In genomic region chr4:14265651-14266050, GRCh38 we compare ENCODE assay signal across 18 cellular contexts.
DNase-seq lines count a peak whose midpoint lies in the region; ATAC-seq and TF ChIP-seq lines count a peak whose summit lies in the region.
"Had no signal": no experiment of that assay in that cellular context is flagged by ENCODE, and none has a peak within 500 bp of the region (broad histone marks: within the 10 kb centered on the region; RNA-seq: fewer than 3 reads in every experiment).

No MANE protein-coding gene starts in this region.

- no peaks in the 10 kb centered on the region for H3K36me3 ChIP-seq in PC-3 (ENCODE audit: low read depth, low read length)

- POLR2A ChIA-PET in PC-3 (lab: Charles Lee; ENCODE audit: unreplicated experiment), result no interaction called here

- no peak overlapping the region for H2AFZ ChIP-seq in PC-3 (ENCODE audit: low read length)
- H2AFZ ChIP-seq: GM23338 had no signal

- H4K20me1 ChIP-seq in PC-3 (ENCODE audit: low read length), result no peaks in the 10 kb centered on the region

- H3K9me2 ChIP-seq in PC-3 (replicated peaks; ENCODE audit: low read length), result no peaks in the 10 kb centered on the region

- no peak for ATAC-seq in PC-3
- ATAC-seq: A549, GM23338, HepG2 had no signal

- H3K27me3 ChIP-seq in PC-3 (ENCODE audit: low read length), result no peaks in the 10 kb centered on the region

- no peak overlapping the region for H3K4me3 ChIP-seq in PC-3 (ENCODE audit: low read length)
- H3K4me3 ChIP-seq: A549, GM23338 had no signal

- H3K9me3 ChIP-seq in PC-3 (ENCODE audit: low read length), result no peaks in the 10 kb centered on the region
- H3K9me3 ChIP-seq: A549, Caco-2 had no signal

- no peak overlapping the region for H3K9ac ChIP-seq in PC-3 (ENCODE audit: low read length)

- DNase-seq in PC-3 (peak; percentile 4), dermis blood vessel endothelial cell (peak; percentile 62), lung microvascular endothelial cell (ENCODE audit: low read depth in 2 of 2) (peak; percentile 0 to 79), HT-29 (ENCODE audit: low spot score) (no peak), DMS 273 (lab: John Stamatoyannopoulos, UW; ENCODE audit: unreplicated experiment) (no peak)
- no peak for DNase-seq in activated CD4-positive, alpha-beta T cell treated with anti-CD3 and anti-CD28 coated beads, Interleukin-2, amount 50 U/mL, for 4 hours
- DNase-seq: AML-193; Caco-2; CD4-positive, alpha-beta T cell; DMS153; DMS79; GDM1; HCEC 1CT had no signal

- no peaks in the 10 kb centered on the region for H3K79me2 ChIP-seq in PC-3 (ENCODE audit: low read length)

- no peak for TF ChIP-seq CTCF in PC-3 (conservative IDR thresholded peaks at IDR 0.05; ENCODE audit: low read depth, low read length)

- intact Hi-C loops in PC-3 (cut with micrococcal nuclease), result no loop called here

- CTCF ChIA-PET in PC-3 (lab: Charles Lee), result no interaction called here

- no peak overlapping the region for H3K27ac ChIP-seq in PC-3 (ENCODE audit: low read length)
- H3K27ac ChIP-seq: A549, C4-2B, HL-60 had no signal

- no peaks in the 10 kb centered on the region for H3K4me1 ChIP-seq in PC-3 (ENCODE audit: insufficient read depth, low read length)
- H3K4me1 ChIP-seq: A549, Caco-2 had no signal

- H3F3A ChIP-seq in PC-3 (ENCODE audit: low read length, unreplicated experiment), result no peaks in the 10 kb centered on the region

- BruUV-seq in PC-3 (replicated peaks; lab: Mats Ljungman, UMichigan), result no TSS peak

- H3K4me2 ChIP-seq in PC-3 (ENCODE audit: low read length), result no peak overlapping the region
- H3K4me2 ChIP-seq: A549, GM23338 had no signal

Comparison
In these comparisons a context has a peak if more than half of its experiments do, and no peak if none do; other contexts are left out.
1. DNase-seq: peak in PC-3 (single experiment), dermis blood vessel endothelial cell (single experiment) and lung microvascular endothelial cell (2 of 2); none in activated CD4-positive, alpha-beta T cell treated with anti-CD3 and anti-CD28 coated beads, Interleukin-2, amount 50 U/mL, for 4 hours (0 of 2), HT-29 (single experiment) and DMS 273 (single experiment).